Comparison of ENCODE assay signal across 17 cellular contexts in genomic region chr19:722553-723101, GRCh38. TPM values are rescaled to one million over a fixed set of nuclear protein-coding genes. Genes with fewer than 3 reads are reported as not detected.
A peak's percentile ranks its signal among the peaks of the same experiment; 100 is the strongest.
DNase-seq lines count a peak whose midpoint lies in the region; ATAC-seq and TF ChIP-seq lines count a peak whose summit lies in the region.
"Had no signal": no experiment of that assay in that cellular context is flagged by ENCODE, and none has a peak within 500 bp of the region (broad histone marks: within the 10 kb centered on the region; RNA-seq: fewer than 3 reads in every experiment).

No MANE protein-coding gene starts in this region.

- no peaks in the 10 kb centered on the region for H3K36me3 Mint-ChIP-seq in T-helper 17 cell (ENCODE audit: low read depth)

- no peaks in the 10 kb centered on the region for H4K20me1 ChIP-seq in Karpas-422 (ENCODE audit: insufficient read depth, low read depth, low read length)

- TF ChIP-seq RAD21 in liver (IDR thresholded peaks at IDR 0.05) = no peak

- DNase-seq in Karpas-422 (peak; percentile 48), dorsolateral prefrontal cortex (no peak), tibial nerve (ENCODE audit: low spot score in 2 of 2) (no peak), T-helper 17 cell (no peak), NCI-H1417 treated with DMSO at 0.1 percent for 48 hours (lab: John Stamatoyannopoulos, UW) (no peak), transverse colon (no peak)
- DNase-seq: activated CD8-positive, alpha-beta T cell treated with anti-CD3 and anti-CD28 coated beads, Interleukin-2, amount 10 ng/mL, durations not matched to agents 7 days and 5 days; IMR-90; NCI-H1092; NCI-H82; WERI-Rb-1 had no signal

- H3K27ac ChIP-seq in Karpas-422 (ENCODE audit: low read length) (no peak overlapping the region), dorsolateral prefrontal cortex (peak overlapping the region in 48 of 59 donors; percentile 6 to 82 (median 50)), liver (ENCODE audit: low read depth in 1 of 2, low read length in 2 of 2) (no peak overlapping the region), tibial nerve (peak overlapping the region in 3 of 4 donors; percentile 26 to 73 (median 56)), transverse colon (no peak overlapping the region)
- H3K27ac ChIP-seq: parathyroid adenoma, WERI-Rb-1 had no signal

- peaks cover 24% of the 10 kb centered on the region for H3K27me3 Mint-ChIP-seq in T-helper 17 cell

- H3K27me3 ChIP-seq in Karpas-422 (ENCODE audit: low read length) = no peaks in the 10 kb centered on the region
- H3K27me3 ChIP-seq in dorsolateral prefrontal cortex = no peaks in the 10 kb centered on the region
- peaks cover 0 to 3% (median 1%) of the 10 kb centered on the region in 4 donors for H3K27me3 ChIP-seq in liver (ENCODE audit: control insufficient read depth in 4 of 4, insufficient read depth in 4 of 4, low read length in 3 of 4)
- H3K27me3 ChIP-seq in tibial nerve = no peaks in the 10 kb centered on the region
- peaks cover 47% of the 10 kb centered on the region for H3K27me3 ChIP-seq in transverse colon

- H3K9me2 ChIP-seq in Karpas-422 (replicated peaks; ENCODE audit: insufficient read depth, low read length) = no peaks in the 10 kb centered on the region

- no peaks in the 10 kb centered on the region for H3K4me1 ChIP-seq in Karpas-422 (ENCODE audit: low read length)
- H3K4me1 ChIP-seq in liver (ENCODE audit: control insufficient read depth in 4 of 4, insufficient read depth in 4 of 4, low read length in 3 of 4) = peaks cover 0 to 7% (median 3%) of the 10 kb centered on the region in 4 donors
- H3K4me1 ChIP-seq in tibial nerve = peaks cover 4 to 57% (median 23%) of the 10 kb centered on the region in 4 donors
- H3K4me1 ChIP-seq in transverse colon = peaks cover 0 to 16% (median 10%) of the 10 kb centered on the region in 4 donors
- H3K4me1 ChIP-seq: HAP-1, parathyroid adenoma had no signal

- H3K4me3 Mint-ChIP-seq in T-helper 17 cell = no peak overlapping the region
- H3K4me3 Mint-ChIP-seq: activated CD8-positive, alpha-beta T cell treated with anti-CD3 and anti-CD28 coated beads, Interleukin-2, amount 10 ng/mL, durations not matched to agents 7 days and 5 days; activated T-helper 1 cell treated with anti-CD3 and anti-CD28 coated beads, Interleukin-12 subunit alpha, Interleukin-12 subunit beta, Interleukin-2, Interleukin-4 antibody, amounts not matched to agents 30 ng/mL and 10 ng/mL and 1 ng/mL, durations not matched to agents 14 hours and 24 hours and 36 hours had no signal

- H3K36me3 ChIP-seq in Karpas-422 (ENCODE audit: insufficient read depth, low read length) = no peaks in the 10 kb centered on the region
- H3K36me3 ChIP-seq in liver (ENCODE audit: control insufficient read depth in 4 of 4, insufficient read depth in 3 of 4, low read depth in 1 of 4, low read length in 3 of 4) = no peaks in the 10 kb centered on the region
- peaks cover 0 to 20% (median 0%) of the 10 kb centered on the region in 3 donors for H3K36me3 ChIP-seq in tibial nerve
- H3K36me3 ChIP-seq in transverse colon = no peaks in the 10 kb centered on the region

- H3K9ac ChIP-seq in Karpas-422 (ENCODE audit: low read length) (no peak overlapping the region), liver (ENCODE audit: low read depth in 1 of 2, low read length in 2 of 2) (no peak overlapping the region)
- H3K9ac ChIP-seq: parathyroid adenoma had no signal

- no peak overlapping the region for H3K4me3 ChIP-seq in Karpas-422 (ENCODE audit: low read length)
- H3K4me3 ChIP-seq in dorsolateral prefrontal cortex = no peak overlapping the region
- no peak overlapping the region for H3K4me3 ChIP-seq in liver (ENCODE audit: low read depth in 1 of 3, low read length in 3 of 3)
- no peak overlapping the region for H3K4me3 ChIP-seq in tibial nerve
- no peak overlapping the region for H3K4me3 ChIP-seq in transverse colon
- H3K4me3 ChIP-seq: HAP-1 had no signal

- in situ Hi-C loops in transverse colon (cut with MboI; ENCODE audit: low pct_ligation_motif_present in 1 of 4, low pct_unique_long_range_greater_than_20kb in 1 of 4, low sequenced_read_pairs in 3 of 4) = no loop called here

- no peak overlapping the region for H3K4me2 ChIP-seq in Karpas-422 (ENCODE audit: low read depth, low read length, poor library complexity, severe bottlenecking)

- intact Hi-C loops in dorsolateral prefrontal cortex (cut with DNase I) = no loop called here
- intact Hi-C loops in transverse colon (cut with DNase I; ENCODE audit: low total_unique reads) = no loop called here

- TF ChIP-seq CTCF in dorsolateral prefrontal cortex (IDR thresholded peaks at IDR 0.05 in 54 of 56, conservative IDR thresholded peaks at IDR 0.05 in 2 of 56; ENCODE audit: low read depth in 1 of 56, partially characterized antibody in 56 of 56) (no peak), liver (IDR thresholded peaks at IDR 0.05; ENCODE audit: low read depth, low read length, missing input control) (no peak), tibial nerve (IDR thresholded peaks at IDR 0.05) (no peak), transverse colon (IDR thresholded peaks at IDR 0.05) (no peak)

- no peak overlapping the region for H3K27ac Mint-ChIP-seq in T-helper 17 cell
- H3K27ac Mint-ChIP-seq: activated CD8-positive, alpha-beta T cell treated with anti-CD3 and anti-CD28 coated beads, Interleukin-2, amount 10 ng/mL, durations not matched to agents 7 days and 5 days; activated T-helper 1 cell treated with anti-CD3 and anti-CD28 coated beads, Interleukin-12 subunit alpha, Interleukin-12 subunit beta, Interleukin-2, Interleukin-4 antibody, amounts not matched to agents 30 ng/mL and 10 ng/mL and 1 ng/mL, durations not matched to agents 14 hours and 24 hours and 36 hours had no signal

- TF ChIP-seq POLR2A in tibial nerve (IDR thresholded peaks at IDR 0.05) (no peak), transverse colon (IDR thresholded peaks at IDR 0.05) (no peak)

- H3K4me1 Mint-ChIP-seq in T-helper 17 cell = no peaks in the 10 kb centered on the region

- no peaks in the 10 kb centered on the region for H3K9me3 ChIP-seq in Karpas-422 (ENCODE audit: low read length)
- no peaks in the 10 kb centered on the region for H3K9me3 ChIP-seq in liver (ENCODE audit: control insufficient read depth in 4 of 4, low read length in 3 of 4)
- H3K9me3 ChIP-seq in tibial nerve = no peaks in the 10 kb centered on the region
- no peaks in the 10 kb centered on the region for H3K9me3 ChIP-seq in T-helper 17 cell (ENCODE audit: control insufficient read depth, low read length, poor library complexity, severe bottlenecking)
- no peaks in the 10 kb centered on the region for H3K9me3 ChIP-seq in transverse colon
- H3K9me3 ChIP-seq: HAP-1 had no signal

- no peak for ATAC-seq in T-helper 17 cell
- ATAC-seq: activated CD8-positive, alpha-beta T cell treated with anti-CD3 and anti-CD28 coated beads, Interleukin-2, amount 10 ng/mL, durations not matched to agents 7 days and 5 days had no signal

- 62% methylated on average over 17 of the region's 17 CpGs for WGBS in liver
- 28 to 42% methylated on average over 17 of the region's 17 CpGs for WGBS in tibial nerve, 2 donors
- WGBS in transverse colon (ENCODE audit: low coverage in 1 of 2), 2 donors = 39% methylated on average over 15 of the region's 17 CpGs; no CpG with 5 or more reads in 1 of the 2 donors

- no peaks in the 10 kb centered on the region for H3K79me2 ChIP-seq in Karpas-422 (ENCODE audit: low read length)
- H3K79me2 ChIP-seq: parathyroid adenoma had no signal

- no peak for TF ChIP-seq EP300 in tibial nerve (IDR thresholded peaks at IDR 0.05)
- TF ChIP-seq EP300 in transverse colon (IDR thresholded peaks at IDR 0.05; ENCODE audit: low read depth) = no peak

- no peak overlapping the region for H2AFZ ChIP-seq in Karpas-422 (ENCODE audit: low read length)
- H2AFZ ChIP-seq: parathyroid adenoma had no signal

TF ChIP-seq in liver, 16 proteins besides CTCF, POLR2A, EP300 and RAD21:
- TF ChIP-seq EGR1 (IDR thresholded peaks at IDR 0.05; ENCODE audit: low read depth in 2 of 2) (no peak), RXRA (IDR thresholded peaks at IDR 0.05) (peak in 1 of 2 donors; percentile 31), NR2F2 (IDR thresholded peaks at IDR 0.05) (peak; percentile 96)

RNA-seq across cellular contexts. Expression of gene PALM, which starts 13.9 kb away (rescaled TPM):
- 3.5 TPM in 1 of 2 replicates, not detected in the other for total RNA-seq in Karpas-422 (2014; rRNA removed; shearing (Covaris generic); ENCODE audit: low replicate concordance)
- total RNA-seq in dorsolateral prefrontal cortex = 100 to 1,000 TPM; 133 to 479 (median 272) TPM
- 1 to 10 TPM; 3.8 to 4.8 TPM for total RNA-seq in liver
- polyA plus RNA-seq in liver = 1 to 10 TPM in 1 of 2 donors, under 1 TPM in 1; 0.92 to 5.1 TPM
- total RNA-seq in tibial nerve = 100 to 1,000 TPM in 1 of 4 donors, 10 to 100 TPM in 3; 65.7 to 101 (median 98.0) TPM
- total RNA-seq in T-helper 17 cell = not detected
- total RNA-seq in transverse colon = 10 to 100 TPM; 14.1 to 99.3 (median 29.8) TPM
- total RNA-seq: activated CD8-positive, alpha-beta T cell treated with anti-CD3 and anti-CD28 coated beads, Interleukin-2, amount 10 ng/mL, durations not matched to agents 7 days and 5 days had no signal

RNA-seq across cellular contexts. Expression of gene PRSS57, which starts 27.4 kb away (rescaled TPM):
- not detected in 2 replicates for total RNA-seq in Karpas-422 (2014; rRNA removed; shearing (Covaris generic); ENCODE audit: low replicate concordance)
- total RNA-seq in dorsolateral prefrontal cortex = under 1 TPM in 1 of 120 experiments, not detected in 119; 0.50 TPM
- total RNA-seq in liver = 10 to 100 TPM in 1 of 2 donors, not detected in 1; 12.1 TPM
- under 1 TPM in 1 of 2 donors, not detected in 1; 0.10 TPM for polyA plus RNA-seq in liver
- not detected for total RNA-seq in tibial nerve
- not detected for total RNA-seq in T-helper 17 cell
- not detected for total RNA-seq in transverse colon
- total RNA-seq: activated CD8-positive, alpha-beta T cell treated with anti-CD3 and anti-CD28 coated beads, Interleukin-2, amount 10 ng/mL, durations not matched to agents 7 days and 5 days; activated T-helper 1 cell treated with anti-CD3 and anti-CD28 coated beads, Interleukin-12 subunit alpha, Interleukin-12 subunit beta, Interleukin-2, Interleukin-4 antibody, amounts not matched to agents 30 ng/mL and 10 ng/mL and 1 ng/mL, durations not matched to agents 14 hours and 24 hours and 36 hours; cerebellum; endothelial cell of umbilical vein; IMR-90 had no signal
- polyA plus RNA-seq: endothelial cell of umbilical vein, IMR-90 had no signal

RNA-seq across cellular contexts. Expression of gene MISP, which starts 28.3 kb away (rescaled TPM):
- total RNA-seq in Karpas-422 (2014; rRNA removed; shearing (Covaris generic); ENCODE audit: low replicate concordance) = not detected in 2 replicates
- total RNA-seq in dorsolateral prefrontal cortex (1 to 10 TPM in 3 of 120 experiments, under 1 TPM in 60, not detected in 57; 0.15 to 1.5 (median 0.35) TPM), liver (under 1 TPM in 1 of 2 donors, not detected in 1; 0.08 TPM), tibial nerve (under 1 TPM in 2 of 4 donors, not detected in 2; 0.20 to 0.30 TPM), T-helper 17 cell (not detected), transverse colon (100 to 1,000 TPM; 197 to 501 (median 402) TPM)
- polyA plus RNA-seq in liver = under 1 TPM in 1 of 2 donors, not detected in 1; 0.05 TPM
- total RNA-seq: activated CD8-positive, alpha-beta T cell treated with anti-CD3 and anti-CD28 coated beads, Interleukin-2, amount 10 ng/mL, durations not matched to agents 7 days and 5 days; activated T-helper 1 cell treated with anti-CD3 and anti-CD28 coated beads, Interleukin-12 subunit alpha, Interleukin-12 subunit beta, Interleukin-2, Interleukin-4 antibody, amounts not matched to agents 30 ng/mL and 10 ng/mL and 1 ng/mL, durations not matched to agents 14 hours and 24 hours and 36 hours; endothelial cell of umbilical vein; IMR-90 had no signal
- polyA plus RNA-seq: endothelial cell of umbilical vein, IMR-90 had no signal

RNA-seq across cellular contexts. Expression of gene FSTL3, which starts 46.4 kb away (rescaled TPM):
- 2.3 and 3.0 TPM in 2 replicates for total RNA-seq in Karpas-422 (2014; rRNA removed; shearing (Covaris generic); ENCODE audit: low replicate concordance)
- 10 to 100 TPM in 118 of 120 experiments, 1 to 10 TPM in 2; 9.3 to 35.4 (median 18.1) TPM for total RNA-seq in dorsolateral prefrontal cortex
- 1 to 10 TPM; 5.7 to 8.4 TPM for total RNA-seq in liver
- polyA plus RNA-seq in liver = 1 to 10 TPM; 2.2 to 6.3 TPM
- 100 to 1,000 TPM; 582 to 977 (median 642) TPM for total RNA-seq in tibial nerve
- total RNA-seq in T-helper 17 cell = 1 to 10 TPM; 1.3 to 2.0 TPM
- total RNA-seq in transverse colon = 10 to 100 TPM; 14.1 to 37.9 (median 31.2) TPM

RNA-seq across cellular contexts. Expression of gene RNF126, which starts 59.6 kb away (rescaled TPM):
- total RNA-seq in Karpas-422 (2014; rRNA removed; shearing (Covaris generic); ENCODE audit: low replicate concordance) = 36.5 and 66.5 TPM in 2 replicates
- total RNA-seq in dorsolateral prefrontal cortex (10 to 100 TPM; 22.4 to 58.2 (median 41.2) TPM), liver (10 to 100 TPM; 16.7 to 29.1 TPM), tibial nerve (10 to 100 TPM; 38.0 to 90.9 (median 55.3) TPM), T-helper 17 cell (100 to 1,000 TPM; 105 to 126 TPM), transverse colon (100 to 1,000 TPM in 2 of 4 donors, 10 to 100 TPM in 2; 88.6 to 148 (median 102) TPM)
- polyA plus RNA-seq in liver = 10 to 100 TPM; 19.1 to 32.7 TPM

Comparison
In these comparisons a context has a peak if more than half of its experiments do, and no peak if none do; other contexts are left out.
1. H3K27ac ChIP-seq: peak in dorsolateral prefrontal cortex (48 of 59) and tibial nerve (3 of 4); none in Karpas-422 (single experiment), liver (0 of 2) and transverse colon (0 of 4).
2. RNA of gene MISP, which starts 28.3 kb away (total RNA-seq): 197 to 501 TPM in transverse colon; 0.15 to 1.5 TPM in dorsolateral prefrontal cortex, 0.20 to 0.30 TPM in tibial nerve, 0.08 TPM in liver, not detected in Karpas-422 and not detected in T-helper 17 cell; every median in the first group is over 10 times any median in the second.